Comparison of ENCODE assay signal across 7 cellular contexts in the genomic region with DNA sequence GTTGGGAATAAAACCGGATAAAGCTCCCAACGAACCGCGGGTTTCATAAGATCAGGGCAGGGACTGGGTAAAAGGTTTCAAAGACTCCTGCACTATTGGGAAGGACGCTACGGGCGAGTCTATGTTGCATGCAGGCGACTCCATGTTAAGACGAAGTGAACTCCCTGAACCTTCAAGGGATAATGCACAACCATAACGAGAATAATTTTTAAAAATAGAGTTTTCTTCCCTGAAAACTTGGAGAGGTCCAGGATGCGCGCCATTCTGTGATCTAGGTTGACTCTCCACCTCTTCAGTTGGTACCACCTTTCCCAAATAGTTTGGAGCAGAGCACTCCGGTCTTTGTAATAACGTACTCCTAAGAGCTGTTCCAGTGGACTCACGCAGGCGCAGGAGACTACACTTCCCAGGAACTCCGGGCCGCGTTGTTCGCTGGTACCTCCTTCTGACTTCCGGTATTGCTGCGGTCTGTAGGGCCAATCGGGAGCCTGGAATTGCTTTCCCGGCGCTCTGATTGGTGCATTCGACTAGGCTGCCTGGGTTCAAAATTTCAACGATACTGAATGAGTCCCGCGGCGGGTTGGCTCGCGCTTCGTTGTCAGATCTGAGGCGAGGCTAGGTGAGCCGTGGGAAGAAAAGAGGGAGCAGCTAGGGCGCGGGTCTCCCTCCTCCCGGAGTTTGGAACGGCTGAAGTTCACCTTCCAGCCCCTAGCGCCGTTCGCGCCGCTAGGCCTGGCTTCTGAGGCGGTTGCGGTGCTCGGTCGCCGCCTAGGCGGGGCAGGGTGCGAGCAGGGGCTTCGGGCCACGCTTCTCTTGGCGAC. TPM values are rescaled to one million over a fixed set of nuclear protein-coding genes. Genes with fewer than 3 reads are reported as not detected.
DNase-seq lines count a peak whose midpoint lies in the region; ATAC-seq, FAIRE-seq and TF ChIP-seq lines count a peak whose summit lies in the region.

TSS of gene TPX2 (plus strand) at position 562 of the 821 bp plus-strand sequence. CDS start 18,187 bp downstream, outside the sequence.

- no peak within 1 kb of the TSS for H3K27ac Mint-ChIP-seq in T-helper 2 cell treated with Interferon-gamma antibody and Interleukin-4, amounts not matched to agents 5 μg/mL and 100 μg/mL, for 36 hours

- H3K4me3 Mint-ChIP-seq in T-helper 2 cell treated with Interferon-gamma antibody and Interleukin-4, amounts not matched to agents 5 μg/mL and 100 μg/mL, for 36 hours, result no peak within 1 kb of the TSS

- FAIRE-seq in GM18507 (lab: Jason Lieb, UNC), result peak; percentile 92

- peaks cover 5% of the 10 kb centered on the region for H3K4me1 Mint-ChIP-seq in T-helper 2 cell treated with Interferon-gamma antibody and Interleukin-4, amounts not matched to agents 5 μg/mL and 100 μg/mL, for 36 hours (ENCODE audit: low read depth)

- H3K4me3 ChIP-seq in astrocyte of the cerebellum (ENCODE audit: low read depth, low read length), result peak within 1 kb of the TSS; percentile 84

- TF ChIP-seq CTCF in astrocyte of the cerebellum (IDR thresholded peaks at IDR 0.05; ENCODE audit: low read depth, low read length, missing control alignments), result peak; percentile 14

- no peaks in the 10 kb centered on the region for H3K9me3 Mint-ChIP-seq in T-helper 2 cell treated with Interferon-gamma antibody and Interleukin-4, amounts not matched to agents 5 μg/mL and 100 μg/mL, for 36 hours

- peaks cover 11% of the 10 kb centered on the region for H3K36me3 Mint-ChIP-seq in T-helper 2 cell treated with Interferon-gamma antibody and Interleukin-4, amounts not matched to agents 5 μg/mL and 100 μg/mL, for 36 hours (ENCODE audit: low read depth)

- no peaks in the 10 kb centered on the region for H3K27me3 Mint-ChIP-seq in T-helper 2 cell treated with Interferon-gamma antibody and Interleukin-4, amounts not matched to agents 5 μg/mL and 100 μg/mL, for 36 hours (ENCODE audit: low read depth)

- ATAC-seq in HG02973 (IDR thresholded peaks at IDR 0.05; ENCODE audit: unreplicated experiment), result peak; percentile 94

- in situ Hi-C loops in astrocyte of the cerebellum (cut with HindIII; ENCODE audit: low sequenced_read_pairs), result no loop called here

- DNase-seq in GM18507 (ENCODE audit: extremely low spot score, insufficient read length, low read depth) (peak; percentile 96), NCI-H1930 (lab: John Stamatoyannopoulos, UW) (peak; percentile 98), astrocyte of the cerebellum (ENCODE audit: low read depth) (peak; percentile 93), hepatic stellate cell (ENCODE audit: low spot score) (peak; percentile 98), renal cortical epithelial cell (ENCODE audit: low read depth) (peak; percentile 95)
- DNase-seq in T-helper 2 cell treated with Interferon-gamma antibody and Interleukin-4, amounts not matched to agents 5 μg/mL and 100 μg/mL, for 36 hours (ENCODE audit: low spot score), result peak; percentile 88

RNA-seq across cellular contexts. Expression of gene TPX2, which starts in this region (rescaled TPM):
- total RNA-seq in renal cortical epithelial cell, result 7.2 and 27.6 TPM in 2 replicates

Comparison
In these comparisons a context has a peak if more than half of its experiments do, and no peak if none do; other contexts are left out.
1. Peak in every context shown above with its lines: DNase-seq, ATAC-seq and H3K4me3 ChIP-seq.